ENCODE assay signal across 14 cellular contexts in the genomic region with DNA sequence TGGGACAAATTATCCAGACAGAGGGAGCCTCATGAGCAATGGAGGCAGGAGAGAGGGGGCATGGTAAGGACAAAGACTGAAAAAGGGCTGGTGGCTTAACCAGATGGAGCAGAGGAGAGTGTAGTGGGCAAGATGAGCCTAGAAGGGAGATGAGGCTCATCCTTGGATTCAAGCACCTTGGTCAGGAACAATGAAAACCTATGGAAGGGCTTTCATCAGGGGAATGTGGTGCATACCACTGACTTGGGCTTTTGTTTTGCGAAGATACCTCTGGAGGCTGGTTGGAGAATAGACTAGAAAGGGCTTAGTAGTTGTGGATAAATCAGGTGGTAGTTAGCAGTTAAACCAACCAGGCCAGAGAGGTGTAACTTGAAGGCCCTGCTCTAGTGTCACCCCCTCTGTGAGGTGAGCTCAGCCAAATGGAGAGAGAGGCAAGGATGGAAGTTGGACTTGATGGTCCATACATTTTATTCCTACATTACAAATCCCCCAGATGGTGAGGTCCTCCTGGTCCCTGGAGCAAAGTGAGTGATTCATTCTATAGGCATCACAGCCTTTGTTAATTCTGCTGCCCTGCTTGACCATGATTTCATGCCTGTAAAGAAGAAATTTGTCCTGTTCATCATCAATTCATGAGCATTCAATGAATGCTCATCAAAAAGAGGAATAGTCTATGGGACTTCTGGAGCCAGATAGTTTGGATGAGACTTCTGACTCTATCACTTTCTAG.
A peak's percentile ranks its signal among the peaks of the same experiment; 100 is the strongest.
DNase-seq lines count a peak whose midpoint lies in the region; TF ChIP-seq lines count a peak whose summit lies in the region.
"Had no signal": no experiment of that assay in that cellular context is flagged by ENCODE, and none has a peak within 500 bp of the region (broad histone marks: within the 10 kb centered on the region; RNA-seq: fewer than 3 reads in every experiment).

No MANE protein-coding gene starts in this region.

- no peaks in the 10 kb centered on the region for H3K9me2 ChIP-seq in SK-N-SH

- H3K9me3 ChIP-seq in NT2/D1 (ENCODE audit: insufficient read depth, low read length), result peaks cover 8% of the 10 kb centered on the region; the same call in 1 of the 2 replicates
- no peaks in the 10 kb centered on the region for H3K9me3 ChIP-seq in left ventricle myocardium inferior (replicated peaks)
- no peaks in the 10 kb centered on the region for H3K9me3 ChIP-seq in SK-N-SH
- H3K9me3 ChIP-seq: HAP-1, SJSA1 had no signal

- WGBS in SK-N-SH (ENCODE audit: low lambda C conversion rate), result 38% methylated on average over 1 of the region's 1 CpG

- no peak overlapping the region for H3K4me2 ChIP-seq in SK-N-SH

- H4K20me1 ChIP-seq in SK-N-SH (ENCODE audit: insufficient read depth), result no peaks in the 10 kb centered on the region

- H3K36me3 ChIP-seq in NT2/D1 (ENCODE audit: insufficient read depth, insufficient read length, low read length), result no peaks in the 10 kb centered on the region
- H3K36me3 ChIP-seq in left ventricle myocardium inferior, result no peaks in the 10 kb centered on the region
- H3K36me3 ChIP-seq in SK-N-SH (replicated peaks in 1 of 2; ENCODE audit: control insufficient read depth in 1 of 2, insufficient read depth in 2 of 2, low read length in 1 of 2), result no peaks in the 10 kb centered on the region
- H3K36me3 ChIP-seq: HAP-1, SJSA1 had no signal

- H3K27me3 ChIP-seq in NT2/D1 (ENCODE audit: insufficient read depth, insufficient read length) (no peaks in the 10 kb centered on the region), left ventricle myocardium inferior (ENCODE audit: low read depth) (no peaks in the 10 kb centered on the region), SK-N-SH (ENCODE audit: insufficient read depth) (no peaks in the 10 kb centered on the region)
- H3K27me3 ChIP-seq: SJSA1 had no signal

- DNase-seq in ELR (ENCODE audit: low read depth) (peak; percentile 80), NT2/D1 (ENCODE audit: low read depth, low spot score) (peak; percentile 23), astrocyte of the hippocampus (ENCODE audit: low read depth, low spot score) (peak; percentile 8), skeletal muscle cell (ENCODE audit: low read depth) (peak; percentile 43), left ventricle myocardium inferior (no peak), SK-N-SH (no peak), NCI-H1436 treated with DMSO at 0.1 percent for 48 hours (lab: John Stamatoyannopoulos, UW) (no peak)
- DNase-seq: AML-193, COR-L47, NCI-H187 treated with DMSO at 0.1 percent for 48 hours, NCI-H748 treated with DMSO at 0.1 percent for 48 hours, SW 1271 had no signal

- no peak for TF ChIP-seq CTCF in left ventricle myocardium inferior (IDR thresholded peaks at IDR 0.05; ENCODE audit: borderline replicate concordance)
- TF ChIP-seq CTCF in SK-N-SH (IDR thresholded peaks at IDR 0.05), result no peak

- no peak for TF ChIP-seq EP300 in SK-N-SH (IDR thresholded peaks at IDR 0.05; ENCODE audit: borderline replicate concordance in 1 of 2, low read depth in 1 of 2, low read length in 1 of 2)

- CTCF ChIA-PET in SK-N-SH (lab: Yijun Ruan, JAX), result no interaction called here

- H3K4me3 ChIP-seq in NT2/D1 (ENCODE audit: insufficient read length, low read depth), result no peak overlapping the region
- no peak overlapping the region for H3K4me3 ChIP-seq in skeletal muscle cell (ENCODE audit: low read depth, low read length)
- H3K4me3 ChIP-seq in left ventricle myocardium inferior, result no peak overlapping the region
- no peak overlapping the region for H3K4me3 ChIP-seq in SK-N-SH (ENCODE audit: low read depth in 2 of 2, low read length in 1 of 2)
- H3K4me3 ChIP-seq: HAP-1, SJSA1 had no signal

- intact Hi-C loops in left ventricle myocardium inferior (cut with micrococcal nuclease), result no loop called here

- no peak for TF ChIP-seq RAD21 in SK-N-SH (IDR thresholded peaks at IDR 0.05; ENCODE audit: low read length)

- no peaks in the 10 kb centered on the region for H3F3A ChIP-seq in SK-N-SH (replicated peaks; ENCODE audit: insufficient read depth)

- no peak overlapping the region for H2AFZ ChIP-seq in SK-N-SH (ENCODE audit: low read depth)

- POLR2A ChIA-PET in SK-N-SH (lab: Yijun Ruan, JAX), result no interaction called here

- no peaks in the 10 kb centered on the region for H3K79me2 ChIP-seq in SK-N-SH (ENCODE audit: insufficient read depth)

- H3K9ac ChIP-seq in NT2/D1 (ENCODE audit: insufficient read length, low read depth), result no peak overlapping the region
- no peak overlapping the region for H3K9ac ChIP-seq in SK-N-SH

- H3K27ac ChIP-seq in left ventricle myocardium inferior (replicated peaks), result no peak overlapping the region
- H3K27ac ChIP-seq in SK-N-SH (ENCODE audit: low read depth in 2 of 2, low read length in 1 of 2), result no peak overlapping the region
- H3K27ac ChIP-seq: SJSA1 had no signal

- H3K4me1 ChIP-seq in NT2/D1 (ENCODE audit: insufficient read depth, insufficient read length), result no peaks in the 10 kb centered on the region
- H3K4me1 ChIP-seq in left ventricle myocardium inferior, result peaks cover 6% of the 10 kb centered on the region
- H3K4me1 ChIP-seq in SK-N-SH (ENCODE audit: control insufficient read depth in 1 of 2, insufficient read depth in 2 of 2, low read depth in 1 of 2, low read length in 1 of 2), result no peaks in the 10 kb centered on the region
- H3K4me1 ChIP-seq: HAP-1, SJSA1 had no signal

TF ChIP-seq in SK-N-SH, 30 proteins besides CTCF, POLR2A, EP300 and RAD21:
- TF ChIP-seq CHD2 (IDR thresholded peaks at IDR 0.05; ENCODE audit: low read length, partially characterized antibody), result no peak
- TF ChIP-seq TEAD4 (IDR thresholded peaks at IDR 0.05; ENCODE audit: borderline replicate concordance, insufficient read depth), result no peak
- TF ChIP-seq RXRA (IDR thresholded peaks at IDR 0.05; ENCODE audit: borderline replicate concordance, low read depth), result no peak
- no peak for TF ChIP-seq FOXM1 (IDR thresholded peaks at IDR 0.05; ENCODE audit: low read depth)
- no peak for TF ChIP-seq TAF1 (IDR thresholded peaks at IDR 0.05; ENCODE audit: borderline replicate concordance, low read depth, low read length)
- no peak for TF ChIP-seq USF1 (IDR thresholded peaks at IDR 0.05; ENCODE audit: borderline replicate concordance, low read depth)
- TF ChIP-seq YY1 (IDR thresholded peaks at IDR 0.05; ENCODE audit: low read depth), result no peak
- no peak for TF ChIP-seq MEF2A (IDR thresholded peaks at IDR 0.05; ENCODE audit: borderline replicate concordance, low read depth)
- TF ChIP-seq, protein P1, sequence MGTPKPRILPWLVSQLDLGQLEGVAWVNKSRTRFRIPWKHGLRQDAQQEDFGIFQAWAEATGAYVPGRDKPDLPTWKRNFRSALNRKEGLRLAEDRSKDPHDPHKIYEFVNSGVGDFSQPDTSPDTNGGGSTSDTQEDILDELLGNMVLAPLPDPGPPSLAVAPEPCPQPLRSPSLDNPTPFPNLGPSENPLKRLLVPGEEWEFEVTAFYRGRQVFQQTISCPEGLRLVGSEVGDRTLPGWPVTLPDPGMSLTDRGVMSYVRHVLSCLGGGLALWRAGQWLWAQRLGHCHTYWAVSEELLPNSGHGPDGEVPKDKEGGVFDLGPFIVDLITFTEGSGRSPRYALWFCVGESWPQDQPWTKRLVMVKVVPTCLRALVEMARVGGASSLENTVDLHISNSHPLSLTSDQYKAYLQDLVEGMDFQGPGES (IDR thresholded peaks at IDR 0.05; ENCODE audit: low read depth, low read length), result no peak
- TF ChIP-seq RFX5 (IDR thresholded peaks at IDR 0.05; ENCODE audit: low read length), result no peak
- TF ChIP-seq POLR2AphosphoS5 (IDR thresholded peaks at IDR 0.05; ENCODE audit: low read depth, low read length), result no peak

Comparison
In these comparisons a context has a peak if more than half of its experiments do, and no peak if none do; other contexts are left out.
1. DNase-seq: peak in ELR (single experiment), NT2/D1 (single experiment), astrocyte of the hippocampus (single experiment) and skeletal muscle cell (single experiment); none in left ventricle myocardium inferior (single experiment), SK-N-SH (single experiment) and NCI-H1436 treated with DMSO at 0.1 percent for 48 hours (single experiment).